ENCODE assay signal across 15 cellular contexts in the genomic region with DNA sequence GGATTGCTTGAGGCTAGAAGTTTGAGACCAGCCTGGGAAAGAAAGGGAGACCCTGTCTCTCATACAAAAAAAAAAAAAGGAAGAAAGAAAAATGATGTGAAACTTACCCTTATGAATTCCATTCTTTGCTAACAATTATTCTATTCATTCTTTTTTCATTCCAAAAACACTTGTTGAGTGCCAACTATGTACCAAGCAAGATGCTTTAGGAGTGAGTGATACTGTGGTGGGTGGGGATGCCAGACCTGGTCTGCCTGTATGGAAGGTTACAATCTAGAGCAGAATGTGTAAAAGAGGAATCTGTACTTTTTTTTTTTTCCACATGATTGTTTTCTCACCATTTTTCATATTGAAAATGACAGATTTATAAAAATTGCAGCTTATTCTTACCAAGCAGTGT.
DNase-seq lines count a peak whose midpoint lies in the region; ATAC-seq and TF ChIP-seq lines count a peak whose summit lies in the region.
"Had no signal": no experiment of that assay in that cellular context is flagged by ENCODE, and none has a peak within 500 bp of the region (broad histone marks: within the 10 kb centered on the region; RNA-seq: fewer than 3 reads in every experiment).

No MANE protein-coding gene starts in this region.

- H3K4me1 ChIP-seq in GM23248 (ENCODE audit: insufficient read depth) (peaks cover 27% of the 10 kb centered on the region), mammary epithelial cell (ENCODE audit: insufficient read depth, low read length) (peaks cover 39% of the 10 kb centered on the region), sigmoid colon (peaks cover 0 to 81% (median 68%) of the 10 kb centered on the region in 4 donors)

- no peak overlapping the region for H3K9ac ChIP-seq in GM23248
- H3K9ac ChIP-seq in mammary epithelial cell (ENCODE audit: insufficient read depth, low read length), result no peak overlapping the region

- H3K4me3 ChIP-seq in GM23248 (peak overlapping the region; percentile 27; the same call in 1 of the 2 replicates), mammary epithelial cell (replicated peaks in 1 of 3; ENCODE audit: insufficient read depth in 1 of 3, low read depth in 2 of 3, low read length in 3 of 3) (no peak overlapping the region), sigmoid colon (no peak overlapping the region)
- H3K4me3 ChIP-seq: body of pancreas had no signal

- ATAC-seq in GM19455 (IDR thresholded peaks at IDR 0.05; ENCODE audit: unreplicated experiment) (no peak), HG03135 (IDR thresholded peaks at IDR 0.05; ENCODE audit: unreplicated experiment) (no peak)
- ATAC-seq: body of pancreas had no signal

- dilution Hi-C loops in mammary epithelial cell (cut with HindIII; ENCODE audit: low sequenced_read_pairs), result no loop called here

- H3K27ac ChIP-seq in GM23248 (peak overlapping the region; percentile 8), mammary epithelial cell (ENCODE audit: insufficient read depth, low read depth, low read length) (peak overlapping the region; percentile 40), sigmoid colon (peak overlapping the region; percentile 57 to 94 (median 77))
- H3K27ac ChIP-seq: body of pancreas, C4-2B, epithelial cell of prostate had no signal

- H3K9me3 ChIP-seq in GM23248 (ENCODE audit: low read depth) (no peaks in the 10 kb centered on the region), mammary epithelial cell (replicated peaks; ENCODE audit: insufficient read depth, low read length) (no peaks in the 10 kb centered on the region), sigmoid colon (no peaks in the 10 kb centered on the region)
- H3K9me3 ChIP-seq: body of pancreas had no signal

- peaks cover 15% of the 10 kb centered on the region for H3F3A ChIP-seq in GM23248 (ENCODE audit: insufficient read depth)

- in situ Hi-C loops in GM23248 (cut with MboI), result no loop called here
- in situ Hi-C loops in mammary epithelial cell (cut with MboI; ENCODE audit: low sequenced_read_pairs in 2 of 2), result loop anchor here in 1 of 2 donors (5.0 kb wide), 1 partner anchor 151 kb away; the partner anchor contains the start of gene ARMC12

- no peaks in the 10 kb centered on the region for H3K36me3 ChIP-seq in GM23248 (ENCODE audit: low read depth)
- H3K36me3 ChIP-seq in mammary epithelial cell (ENCODE audit: insufficient read depth, low read length), result peaks cover 25% of the 10 kb centered on the region
- peaks cover 8 to 76% (median 43%) of the 10 kb centered on the region in 4 donors for H3K36me3 ChIP-seq in sigmoid colon

- H3K4me2 ChIP-seq in GM23248 (ENCODE audit: unreplicated experiment), result peak overlapping the region; percentile 2
- H3K4me2 ChIP-seq in mammary epithelial cell (ENCODE audit: insufficient read depth, low read depth, low read length), result peak overlapping the region; percentile 7

- no TSS peak for BruUV-seq in mammary epithelial cell (replicated peaks; lab: Mats Ljungman, UMichigan)

- intact Hi-C loops in mammary epithelial cell (cut with micrococcal nuclease), result no loop called here
- intact Hi-C loops in sigmoid colon (cut with DNase I), result loop anchor here (2.0 kb wide), 1 partner anchor 16 kb away; no protein-coding TSS in a partner anchor

- no peaks in the 10 kb centered on the region for H4K20me1 ChIP-seq in GM23248 (ENCODE audit: insufficient read depth)
- H4K20me1 ChIP-seq in mammary epithelial cell (ENCODE audit: insufficient read depth, low read length), result no peaks in the 10 kb centered on the region

- no peaks in the 10 kb centered on the region for H3K9me2 ChIP-seq in GM23248 (ENCODE audit: insufficient read depth)

- H2AFZ ChIP-seq in GM23248, result peak overlapping the region; percentile 17; the same call in 1 of the 2 replicates
- H2AFZ ChIP-seq in mammary epithelial cell (ENCODE audit: low read depth, low read length), result no peak overlapping the region

- no peak for TF ChIP-seq POLR2A in sigmoid colon (IDR thresholded peaks at IDR 0.05)

- TF ChIP-seq CTCF in mammary epithelial cell (conservative IDR thresholded peaks at IDR 0.05 in 1 of 2, IDR thresholded peaks at IDR 0.05 in 1 of 2; ENCODE audit: extremely low read depth in 1 of 2, insufficient read depth in 1 of 2, low read depth in 1 of 2, low read length in 2 of 2) (no peak), sigmoid colon (IDR thresholded peaks at IDR 0.05) (no peak)

- H3K27me3 ChIP-seq in GM23248 (replicated peaks; ENCODE audit: insufficient read depth) (no peaks in the 10 kb centered on the region), mammary epithelial cell (ENCODE audit: insufficient read depth, low read length) (no peaks in the 10 kb centered on the region), sigmoid colon (no peaks in the 10 kb centered on the region)
- H3K27me3 ChIP-seq: body of pancreas had no signal

- CTCF ChIA-PET in mammary epithelial cell (lab: Charles Lee; ENCODE audit: low non-redundant PET), result no interaction called here

- H3K79me2 ChIP-seq in GM23248 (ENCODE audit: insufficient read depth) (no peaks in the 10 kb centered on the region), mammary epithelial cell (ENCODE audit: insufficient read depth, low read length) (peaks cover 32% of the 10 kb centered on the region)

- DNase-seq in AG08395 (ENCODE audit: low spot score), result peak; percentile 21
- DNase-seq in GM23248, result peak; percentile 57
- DNase-seq in mammary epithelial cell, result no peak
- no peak for DNase-seq in sigmoid colon
- DNase-seq in cortex of kidney (lab: John Stamatoyannopoulos, UW), result no peak
- DNase-seq in DMS153 treated with DMSO at 0.1 percent for 48 hours (lab: John Stamatoyannopoulos, UW; ENCODE audit: unreplicated experiment), result no peak
- DNase-seq: body of pancreas; NCI-H2171 treated with DMSO at 0.1 percent for 48 hours; OCI-M1; stimulated activated CD8-positive, alpha-beta memory T cell treated with anti-CD3 and anti-CD28 coated beads, Interleukin-4, amount 100 ng/mL, for 48 hours; T1000 had no signal

- TF ChIP-seq EP300 in sigmoid colon (IDR thresholded peaks at IDR 0.05), result no peak

Comparison
In these comparisons a context has a peak if more than half of its experiments do, and no peak if none do; other contexts are left out.
1. DNase-seq: peak in AG08395 (single experiment) and GM23248 (single experiment); none in mammary epithelial cell (single experiment), sigmoid colon (single experiment), cortex of kidney (single experiment) and DMS153 treated with DMSO at 0.1 percent for 48 hours (single experiment).
2. H3K27ac ChIP-seq: peak in every context shown above with its lines; median percentile 77 in sigmoid colon; 40 in mammary epithelial cell; 8 in GM23248.